Comparison of ENCODE assay signal across 1 cellular context in the genomic region with DNA sequence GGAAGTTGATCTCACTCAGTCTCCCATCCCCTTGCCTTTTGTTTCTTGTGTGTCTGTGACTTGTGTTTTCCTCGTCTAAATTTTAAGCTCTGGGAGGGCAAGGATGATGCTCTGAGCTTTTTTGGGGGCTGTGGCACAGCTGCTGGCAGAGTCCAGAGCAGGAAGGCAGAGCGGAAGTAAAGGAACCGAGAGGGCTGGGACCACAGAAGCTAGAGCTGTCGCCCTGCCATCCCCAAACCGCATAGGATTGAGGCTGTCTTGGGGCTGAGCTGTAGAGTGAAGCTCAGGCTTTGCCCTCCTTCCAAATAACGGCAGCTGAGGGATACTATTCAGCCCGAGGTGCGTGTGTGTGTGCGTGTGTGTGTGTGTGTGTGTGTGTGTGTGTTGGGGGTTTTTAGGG.
TF ChIP-seq lines count a peak whose summit lies in the region.

No MANE protein-coding gene starts in this region.

TF ChIP-seq in neural cell, 6 proteins besides CTCF, POLR2A, EP300 and RAD21:
- TF ChIP-seq, protein P1, sequence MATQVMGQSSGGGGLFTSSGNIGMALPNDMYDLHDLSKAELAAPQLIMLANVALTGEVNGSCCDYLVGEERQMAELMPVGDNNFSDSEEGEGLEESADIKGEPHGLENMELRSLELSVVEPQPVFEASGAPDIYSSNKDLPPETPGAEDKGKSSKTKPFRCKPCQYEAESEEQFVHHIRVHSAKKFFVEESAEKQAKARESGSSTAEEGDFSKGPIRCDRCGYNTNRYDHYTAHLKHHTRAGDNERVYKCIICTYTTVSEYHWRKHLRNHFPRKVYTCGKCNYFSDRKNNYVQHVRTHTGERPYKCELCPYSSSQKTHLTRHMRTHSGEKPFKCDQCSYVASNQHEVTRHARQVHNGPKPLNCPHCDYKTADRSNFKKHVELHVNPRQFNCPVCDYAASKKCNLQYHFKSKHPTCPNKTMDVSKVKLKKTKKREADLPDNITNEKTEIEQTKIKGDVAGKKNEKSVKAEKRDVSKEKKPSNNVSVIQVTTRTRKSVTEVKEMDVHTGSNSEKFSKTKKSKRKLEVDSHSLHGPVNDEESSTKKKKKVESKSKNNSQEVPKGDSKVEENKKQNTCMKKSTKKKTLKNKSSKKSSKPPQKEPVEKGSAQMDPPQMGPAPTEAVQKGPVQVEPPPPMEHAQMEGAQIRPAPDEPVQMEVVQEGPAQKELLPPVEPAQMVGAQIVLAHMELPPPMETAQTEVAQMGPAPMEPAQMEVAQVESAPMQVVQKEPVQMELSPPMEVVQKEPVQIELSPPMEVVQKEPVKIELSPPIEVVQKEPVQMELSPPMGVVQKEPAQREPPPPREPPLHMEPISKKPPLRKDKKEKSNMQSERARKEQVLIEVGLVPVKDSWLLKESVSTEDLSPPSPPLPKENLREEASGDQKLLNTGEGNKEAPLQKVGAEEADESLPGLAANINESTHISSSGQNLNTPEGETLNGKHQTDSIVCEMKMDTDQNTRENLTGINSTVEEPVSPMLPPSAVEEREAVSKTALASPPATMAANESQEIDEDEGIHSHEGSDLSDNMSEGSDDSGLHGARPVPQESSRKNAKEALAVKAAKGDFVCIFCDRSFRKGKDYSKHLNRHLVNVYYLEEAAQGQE (IDR thresholded peaks at IDR 0.05; ENCODE audit: borderline replicate concordance) = no peak
- TF ChIP-seq EZH2 (IDR thresholded peaks at IDR 0.05; ENCODE audit: borderline replicate concordance, insufficient read depth, low read length, poor library complexity, severe bottlenecking) (no peak), TAF1 (IDR thresholded peaks at IDR 0.05; ENCODE audit: low read depth) (no peak), SMC3 (conservative IDR thresholded peaks at IDR 0.05; ENCODE audit: poor library complexity) (no peak), POLR2AphosphoS5 (IDR thresholded peaks at IDR 0.05) (no peak), MXI1 (conservative IDR thresholded peaks at IDR 0.05; ENCODE audit: poor library complexity, severe bottlenecking) (no peak)
